8 cellular contexts compared by ENCODE assay signal in genomic region chr6:118810420-118811027, GRCh38.
DNase-seq lines count a peak whose midpoint lies in the region; ATAC-seq and TF ChIP-seq lines count a peak whose summit lies in the region.

No MANE protein-coding gene starts in this region.

- peak overlapping the region; percentile 90 for H3K27ac Mint-ChIP-seq in T-helper 2 cell treated with Interferon-gamma antibody and Interleukin-4, amounts not matched to agents 5 μg/mL and 100 μg/mL, for 36 hours

- DNase-seq in T-helper 2 cell treated with Interferon-gamma antibody and Interleukin-4, amounts not matched to agents 5 μg/mL and 100 μg/mL, for 36 hours (ENCODE audit: low spot score) = peak; percentile 61
- DNase-seq in body of pancreas (peak in 2 of 4 donors; percentile 17 to 36), epidermal melanocyte (ENCODE audit: insufficient read length, low spot score) (no peak), osteoblast (ENCODE audit: insufficient read length, low spot score, missing footprints) (no peak), vagina (ENCODE audit: extremely low spot score in 2 of 2) (no peak)
- peak; percentile 63 for DNase-seq in stimulated activated naive CD8-positive, alpha-beta T cell treated with anti-CD3 and anti-CD28 coated beads, Interleukin-15, Interleukin-2, amounts not matched to agents 100 U/mL and 50 U/mL, for 24 hours

- H3K9me3 ChIP-seq in body of pancreas (no peaks in the 10 kb centered on the region), osteoblast (ENCODE audit: low read depth, low read length) (no peaks in the 10 kb centered on the region), vagina (no peaks in the 10 kb centered on the region)

- H3K27me3 ChIP-seq in body of pancreas (no peaks in the 10 kb centered on the region), osteoblast (ENCODE audit: insufficient read depth, low read length) (no peaks in the 10 kb centered on the region), vagina (no peaks in the 10 kb centered on the region)

- peaks cover 19% of the 10 kb centered on the region for H3K9me3 Mint-ChIP-seq in T-helper 2 cell treated with Interferon-gamma antibody and Interleukin-4, amounts not matched to agents 5 μg/mL and 100 μg/mL, for 36 hours

- H3K4me1 ChIP-seq in body of pancreas (no peaks in the 10 kb centered on the region), osteoblast (ENCODE audit: insufficient read depth, low read length) (peaks cover 6% of the 10 kb centered on the region), vagina (no peaks in the 10 kb centered on the region)

- peaks cover 53% of the 10 kb centered on the region for H3K4me1 Mint-ChIP-seq in T-helper 2 cell treated with Interferon-gamma antibody and Interleukin-4, amounts not matched to agents 5 μg/mL and 100 μg/mL, for 36 hours (ENCODE audit: low read depth)

- no peak overlapping the region for H3K4me3 ChIP-seq in body of pancreas
- H3K4me3 ChIP-seq in osteoblast (ENCODE audit: insufficient read depth, low read length) = no peak overlapping the region
- no peak overlapping the region for H3K4me3 ChIP-seq in vagina

- H3K36me3 ChIP-seq in body of pancreas (replicated peaks in 1 of 2; ENCODE audit: insufficient read depth in 1 of 2, low read depth in 2 of 2) (peaks cover 0 to 4% of the 10 kb centered on the region in 2 donors), osteoblast (ENCODE audit: insufficient read depth, low read length) (peaks cover 10% of the 10 kb centered on the region), vagina (peaks cover 0 to 2% of the 10 kb centered on the region in 2 donors)

- H4K20me1 ChIP-seq in osteoblast (ENCODE audit: insufficient read depth, low read length) = no peaks in the 10 kb centered on the region

- no peak for TF ChIP-seq POLR2A in body of pancreas (IDR thresholded peaks at IDR 0.05)
- no peak for TF ChIP-seq POLR2A in vagina (IDR thresholded peaks at IDR 0.05)

- ATAC-seq in GM18867 (IDR thresholded peaks at IDR 0.05; ENCODE audit: unreplicated experiment) (peak; percentile 96), HG02973 (IDR thresholded peaks at IDR 0.05; ENCODE audit: unreplicated experiment) (peak; percentile 82), body of pancreas (peak; percentile 21)
- peak; percentile 95 for ATAC-seq in stimulated activated naive CD8-positive, alpha-beta T cell treated with anti-CD3 and anti-CD28 coated beads, Interleukin-15, Interleukin-2, amounts not matched to agents 100 U/mL and 50 U/mL, for 24 hours

- no peak overlapping the region for H3K4me2 ChIP-seq in osteoblast (ENCODE audit: insufficient read depth, low read length)

- TF ChIP-seq CTCF in body of pancreas (IDR thresholded peaks at IDR 0.05) (no peak), osteoblast (IDR thresholded peaks at IDR 0.05; ENCODE audit: extremely low read depth, low read depth, low read length) (no peak), vagina (IDR thresholded peaks at IDR 0.05) (no peak)

- WGBS in body of pancreas, 2 donors = 68 to 88% methylated on average over 4 of the region's 4 CpGs

- H2AFZ ChIP-seq in osteoblast (ENCODE audit: low read length) = no peak overlapping the region

- no peaks in the 10 kb centered on the region for H3K79me2 ChIP-seq in osteoblast (ENCODE audit: insufficient read depth, low read length)

- peak overlapping the region; percentile 72 for H3K4me3 Mint-ChIP-seq in T-helper 2 cell treated with Interferon-gamma antibody and Interleukin-4, amounts not matched to agents 5 μg/mL and 100 μg/mL, for 36 hours

- peaks cover 29% of the 10 kb centered on the region for H3K36me3 Mint-ChIP-seq in T-helper 2 cell treated with Interferon-gamma antibody and Interleukin-4, amounts not matched to agents 5 μg/mL and 100 μg/mL, for 36 hours (ENCODE audit: low read depth)

- H3K27ac ChIP-seq in body of pancreas (no peak overlapping the region), osteoblast (ENCODE audit: low read depth, low read length) (no peak overlapping the region), vagina (no peak overlapping the region)

- intact Hi-C loops in body of pancreas (cut with DNase I) (no loop called here), vagina (cut with DNase I) (no loop called here)

- H3K27me3 Mint-ChIP-seq in T-helper 2 cell treated with Interferon-gamma antibody and Interleukin-4, amounts not matched to agents 5 μg/mL and 100 μg/mL, for 36 hours (ENCODE audit: low read depth) = no peaks in the 10 kb centered on the region

Comparison
In these comparisons a context has a peak if more than half of its experiments do, and no peak if none do; other contexts are left out.
1. ATAC-seq: peak in every context shown above with its lines; median percentile 96 in GM18867; 95 in stimulated activated naive CD8-positive, alpha-beta T cell treated with anti-CD3 and anti-CD28 coated beads, Interleukin-15, Interleukin-2, amounts not matched to agents 100 U/mL and 50 U/mL, for 24 hours; 82 in HG02973; 21 in body of pancreas.
2. DNase-seq: peak in T-helper 2 cell treated with Interferon-gamma antibody and Interleukin-4, amounts not matched to agents 5 μg/mL and 100 μg/mL, for 36 hours (single experiment) and stimulated activated naive CD8-positive, alpha-beta T cell treated with anti-CD3 and anti-CD28 coated beads, Interleukin-15, Interleukin-2, amounts not matched to agents 100 U/mL and 50 U/mL, for 24 hours (single experiment); none in epidermal melanocyte (single experiment), osteoblast (single experiment) and vagina (0 of 2).